Comparison of ENCODE assay signal across 8 cellular contexts in the genomic region with DNA sequence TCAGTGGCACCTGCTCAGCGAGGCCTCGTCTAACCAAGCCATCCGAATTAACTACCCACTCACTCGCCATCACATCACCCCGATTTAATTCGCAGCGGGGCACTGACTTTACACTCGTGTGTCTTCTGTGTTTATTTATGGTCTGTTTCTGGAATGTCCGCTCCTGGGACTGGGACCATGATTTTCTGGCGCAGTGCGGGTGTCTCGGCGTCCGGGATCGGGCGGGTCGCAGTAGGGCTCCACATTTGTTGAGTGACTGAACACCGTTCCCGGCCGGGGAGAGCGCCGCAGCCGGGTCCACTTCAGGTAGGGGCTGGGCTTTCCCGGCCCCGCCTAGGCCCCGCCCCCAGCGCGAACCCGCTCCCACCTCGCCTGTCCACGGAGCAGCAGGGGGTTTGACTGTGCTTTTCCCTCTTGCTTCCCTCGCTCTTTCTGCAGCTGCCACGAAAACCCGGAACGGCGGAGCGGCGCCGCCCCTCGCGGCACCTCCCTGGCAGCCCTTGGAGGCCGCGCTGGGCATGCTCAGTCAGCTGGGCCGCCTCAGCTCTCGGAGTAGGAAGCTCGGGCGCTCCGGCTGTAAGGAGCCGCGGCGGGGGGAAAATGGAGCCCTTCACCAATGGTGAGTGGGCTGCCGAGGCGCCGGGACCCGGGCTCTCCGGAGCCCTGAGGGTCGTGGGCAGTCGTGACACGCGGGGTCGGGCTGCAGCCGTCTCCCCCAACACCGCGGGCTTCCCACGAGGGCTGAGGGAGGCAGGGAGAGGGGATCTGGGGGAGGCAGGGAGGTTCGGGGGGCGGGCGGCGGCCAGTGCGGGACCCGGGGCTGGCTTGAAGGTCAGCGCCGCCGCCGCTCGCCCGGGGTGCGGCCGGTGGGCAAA. TPM values are rescaled to one million over a fixed set of nuclear protein-coding genes. Genes with fewer than 3 reads are reported as not detected.
DNase-seq lines count a peak whose midpoint lies in the region; ATAC-seq lines count a peak whose summit lies in the region.

Gene LNPEP (plus strand): TSS at position 525 of the 875 bp plus-strand sequence. CDS start 76 bp downstream, at position 601.

- peak within 1 kb of the TSS; percentile 93 to 99 (median 97) for H3K27ac Mint-ChIP-seq in CD4-positive, alpha-beta memory T cell

- no peaks in the 10 kb centered on the region for H3K27me3 ChIP-seq in CD4-positive, alpha-beta memory T cell (ENCODE audit: insufficient read depth, low read length)

- H3K9me3 Mint-ChIP-seq in CD4-positive, alpha-beta memory T cell: peaks cover 0 to 4% (median 0%) of the 10 kb centered on the region in 8 donors

- peak within 1 kb of the TSS; percentile 83 for H3K27ac ChIP-seq in CD4-positive, alpha-beta memory T cell (ENCODE audit: low read depth, low read length)

- peak; percentile 43 for ATAC-seq in GM19467 (IDR thresholded peaks at IDR 0.05; ENCODE audit: unreplicated experiment)

- H3K36me3 Mint-ChIP-seq in CD4-positive, alpha-beta memory T cell: peaks cover 5 to 15% of the 10 kb centered on the region in 2 donors

- peak; percentile 93 to 95 (median 94) for DNase-seq in CD4-positive, alpha-beta memory T cell
- DNase-seq in HS-27A (ENCODE audit: low read depth) (peak; percentile 68), NK-92 (lab: John Stamatoyannopoulos, UW; ENCODE audit: unreplicated experiment) (peak; percentile 63), lung microvascular endothelial cell (ENCODE audit: low read depth in 2 of 2) (peak; percentile 98)
- DNase-seq in activated CD8-positive, alpha-beta memory T cell treated with anti-CD3 and anti-CD28 coated beads for 24 hours: peak; percentile 96
- peak; percentile 88 for DNase-seq in effector CD8-positive, alpha-beta T cell (lab: John Stamatoyannopoulos, UW)
- DNase-seq in stimulated activated CD4-positive, alpha-beta T cell treated with anti-CD3 and anti-CD28 coated beads, TNF-alpha, amount 100 ng/mL, for 48 hours (ENCODE audit: low read depth in 3 of 3): peak; percentile 92 to 94 (median 92)

- CTCF ChIA-PET in CD4-positive, alpha-beta memory T cell (lab: Charles Lee; ENCODE audit: partially characterized antibody): interaction anchor here (0.7 to 4.8 kb wide), 17 partner anchors 13 to 79 kb away, joined by 3 to 26 read pairs (median 4); partner anchors contain the start of gene ERAP2

- peaks cover 46 to 82% (median 60%) of the 10 kb centered on the region in 4 donors for H3K4me1 Mint-ChIP-seq in CD4-positive, alpha-beta memory T cell

- H3K36me3 ChIP-seq in CD4-positive, alpha-beta memory T cell (ENCODE audit: insufficient read depth, low read length): no peaks in the 10 kb centered on the region

- H3K9me3 ChIP-seq in CD4-positive, alpha-beta memory T cell (ENCODE audit: control insufficient read depth in 1 of 2, low read length in 2 of 2): no peaks in the 10 kb centered on the region

- peak within 1 kb of the TSS; percentile 88 to 99 (median 94) for H3K4me3 Mint-ChIP-seq in CD4-positive, alpha-beta memory T cell

- peak within 1 kb of the TSS; percentile 60 to 97 for H3K4me3 ChIP-seq in CD4-positive, alpha-beta memory T cell (ENCODE audit: low read length in 2 of 2)

- peaks cover 72% of the 10 kb centered on the region for H3K4me1 ChIP-seq in CD4-positive, alpha-beta memory T cell (ENCODE audit: insufficient read depth, low read length)

- H3K27me3 Mint-ChIP-seq in CD4-positive, alpha-beta memory T cell: no peaks in the 10 kb centered on the region

- POLR2A ChIA-PET in CD4-positive, alpha-beta memory T cell (lab: Charles Lee; ENCODE audit: partially characterized antibody): interaction anchor here (0.6 to 7.8 kb wide), 45 partner anchors 9 to 1993 kb away, joined by 3 to 110 read pairs (median 6); partner anchors contain the start of genes CAST, CHD1, ERAP1 and ERAP2

- intact Hi-C loops in CD4-positive, alpha-beta memory T cell (cut with micrococcal nuclease): loop anchor here (1.0 to 10.0 kb wide), 17 partner anchors 11 to 1994 kb away; partner anchors contain the start of genes ARSK, CAST, CHD1 and ERAP2

RNA-seq across cellular contexts. Expression of gene LNPEP, which starts in this region (rescaled TPM):
- total RNA-seq in CD4-positive, alpha-beta memory T cell: 10 to 100 TPM; 92.5 to 97.3 TPM
- 10 to 100 TPM; 23.5 to 38.6 TPM for polyA plus RNA-seq in CD4-positive, alpha-beta memory T cell
- total RNA-seq in lung microvascular endothelial cell: 24.0 and 26.6 TPM in 2 replicates

Comparison
In these comparisons a context has a peak if more than half of its experiments do, and no peak if none do; other contexts are left out.
1. Peak in every context shown above with its lines: DNase-seq, ATAC-seq, H3K4me3 ChIP-seq and H3K27ac ChIP-seq.